ENCODE assay signal across 1 cellular context in the genomic region with DNA sequence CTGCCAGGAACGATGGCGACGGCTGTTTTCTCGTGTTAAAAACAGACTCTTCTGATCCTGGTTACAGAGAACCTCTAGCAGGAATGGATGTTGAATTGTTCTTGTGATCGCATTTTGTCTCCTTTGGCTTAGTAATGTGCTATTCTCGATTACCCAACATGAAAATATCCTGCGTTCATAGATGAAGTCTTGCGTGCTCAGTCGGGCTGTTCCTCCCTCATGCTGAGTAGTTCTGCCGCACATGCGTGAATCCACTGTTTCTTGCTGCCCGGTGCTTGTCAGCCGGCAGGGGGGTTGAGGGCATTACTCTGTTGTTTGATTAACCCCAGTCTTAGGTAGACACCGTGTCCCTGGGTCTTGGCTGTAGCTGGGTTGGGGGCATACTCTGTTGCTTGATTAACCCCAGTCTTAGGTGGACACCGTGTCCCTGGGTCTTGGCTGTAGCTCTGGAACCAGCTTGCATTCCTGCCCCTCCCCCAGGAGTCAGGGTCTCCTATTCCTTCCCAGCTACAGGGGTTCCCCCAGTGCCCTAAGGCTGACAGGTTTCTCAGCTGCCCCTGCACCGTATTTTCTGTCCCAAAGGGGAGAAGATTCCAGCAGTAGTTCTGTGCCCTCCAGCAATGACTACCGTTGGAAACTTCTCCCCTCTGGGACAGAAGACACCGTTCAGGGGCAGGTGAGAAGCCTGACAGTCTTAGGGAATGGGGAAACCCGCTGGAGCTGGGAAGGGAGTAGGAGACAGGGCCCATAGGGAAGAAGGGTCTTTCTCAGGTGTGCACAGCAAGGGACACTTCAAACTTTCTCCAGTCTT.
TF ChIP-seq lines count a peak whose summit lies in the region.

No MANE protein-coding gene starts in this region.

TF ChIP-seq in HepG2, 621 proteins besides CTCF, POLR2A, EP300 and RAD21 (continued from another document and continues in another):
- TF ChIP-seq, protein P1, sequence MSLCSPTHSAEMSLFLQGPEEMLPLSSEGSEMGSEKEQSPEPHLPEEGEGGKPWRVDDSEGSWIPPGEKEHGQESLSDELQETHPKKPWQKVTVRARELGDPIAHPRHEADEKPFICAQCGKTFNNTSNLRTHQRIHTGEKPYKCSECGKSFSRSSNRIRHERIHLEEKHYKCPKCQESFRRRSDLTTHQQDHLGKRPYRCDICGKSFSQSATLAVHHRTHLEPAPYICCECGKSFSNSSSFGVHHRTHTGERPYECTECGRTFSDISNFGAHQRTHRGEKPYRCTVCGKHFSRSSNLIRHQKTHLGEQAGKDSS (CRISPR knock-in tag; IDR thresholded peaks at IDR 0.05; ENCODE audit: borderline replicate concordance, low read depth): no peak
- TF ChIP-seq, protein P2, sequence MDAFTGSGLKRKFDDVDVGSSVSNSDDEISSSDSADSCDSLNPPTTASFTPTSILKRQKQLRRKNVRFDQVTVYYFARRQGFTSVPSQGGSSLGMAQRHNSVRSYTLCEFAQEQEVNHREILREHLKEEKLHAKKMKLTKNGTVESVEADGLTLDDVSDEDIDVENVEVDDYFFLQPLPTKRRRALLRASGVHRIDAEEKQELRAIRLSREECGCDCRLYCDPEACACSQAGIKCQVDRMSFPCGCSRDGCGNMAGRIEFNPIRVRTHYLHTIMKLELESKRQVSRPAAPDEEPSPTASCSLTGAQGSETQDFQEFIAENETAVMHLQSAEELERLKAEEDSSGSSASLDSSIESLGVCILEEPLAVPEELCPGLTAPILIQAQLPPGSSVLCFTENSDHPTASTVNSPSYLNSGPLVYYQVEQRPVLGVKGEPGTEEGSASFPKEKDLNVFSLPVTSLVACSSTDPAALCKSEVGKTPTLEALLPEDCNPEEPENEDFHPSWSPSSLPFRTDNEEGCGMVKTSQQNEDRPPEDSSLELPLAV (CRISPR knock-in tag; conservative IDR thresholded peaks at IDR 0.05; ENCODE audit: low read depth): no peak
- no peak for TF ChIP-seq ARID2 (CRISPR knock-in tag; IDR thresholded peaks at IDR 0.05; ENCODE audit: borderline replicate concordance)
- no peak for TF ChIP-seq ZNF562 (CRISPR knock-in tag; IDR thresholded peaks at IDR 0.05; ENCODE audit: borderline replicate concordance)
- TF ChIP-seq CBX5 (CRISPR knock-in tag; IDR thresholded peaks at IDR 0.05; ENCODE audit: borderline replicate concordance): 0 out of 2 replicates have a peak, but pooled peaks have one; percentile 10
- TF ChIP-seq, protein P3, sequence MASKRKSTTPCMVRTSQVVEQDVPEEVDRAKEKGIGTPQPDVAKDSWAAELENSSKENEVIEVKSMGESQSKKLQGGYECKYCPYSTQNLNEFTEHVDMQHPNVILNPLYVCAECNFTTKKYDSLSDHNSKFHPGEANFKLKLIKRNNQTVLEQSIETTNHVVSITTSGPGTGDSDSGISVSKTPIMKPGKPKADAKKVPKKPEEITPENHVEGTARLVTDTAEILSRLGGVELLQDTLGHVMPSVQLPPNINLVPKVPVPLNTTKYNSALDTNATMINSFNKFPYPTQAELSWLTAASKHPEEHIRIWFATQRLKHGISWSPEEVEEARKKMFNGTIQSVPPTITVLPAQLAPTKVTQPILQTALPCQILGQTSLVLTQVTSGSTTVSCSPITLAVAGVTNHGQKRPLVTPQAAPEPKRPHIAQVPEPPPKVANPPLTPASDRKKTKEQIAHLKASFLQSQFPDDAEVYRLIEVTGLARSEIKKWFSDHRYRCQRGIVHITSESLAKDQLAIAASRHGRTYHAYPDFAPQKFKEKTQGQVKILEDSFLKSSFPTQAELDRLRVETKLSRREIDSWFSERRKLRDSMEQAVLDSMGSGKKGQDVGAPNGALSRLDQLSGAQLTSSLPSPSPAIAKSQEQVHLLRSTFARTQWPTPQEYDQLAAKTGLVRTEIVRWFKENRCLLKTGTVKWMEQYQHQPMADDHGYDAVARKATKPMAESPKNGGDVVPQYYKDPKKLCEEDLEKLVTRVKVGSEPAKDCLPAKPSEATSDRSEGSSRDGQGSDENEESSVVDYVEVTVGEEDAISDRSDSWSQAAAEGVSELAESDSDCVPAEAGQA (IDR thresholded peaks at IDR 0.05; ENCODE audit: low read depth): no peak
- TF ChIP-seq, protein P3 (CRISPR knock-in tag; IDR thresholded peaks at IDR 0.05; ENCODE audit: borderline replicate concordance): no peak
- TF ChIP-seq HNRNPUL1 (IDR thresholded peaks at IDR 0.05; ENCODE audit: low read depth, low read length): no peak
- no peak for TF ChIP-seq ZNF546 (CRISPR knock-in tag; conservative IDR thresholded peaks at IDR 0.05)
- TF ChIP-seq MYC (CRISPR knock-in tag; IDR thresholded peaks at IDR 0.05; ENCODE audit: borderline replicate concordance): no peak
- TF ChIP-seq TGIF2 (CRISPR knock-in tag; IDR thresholded peaks at IDR 0.05): no peak
- no peak for TF ChIP-seq KAT2B (IDR thresholded peaks at IDR 0.05; ENCODE audit: borderline replicate concordance, low read depth, low read length)
- no peak for TF ChIP-seq ZNF558 (CRISPR knock-in tag; IDR thresholded peaks at IDR 0.05; ENCODE audit: borderline replicate concordance)
- TF ChIP-seq, protein P4, sequence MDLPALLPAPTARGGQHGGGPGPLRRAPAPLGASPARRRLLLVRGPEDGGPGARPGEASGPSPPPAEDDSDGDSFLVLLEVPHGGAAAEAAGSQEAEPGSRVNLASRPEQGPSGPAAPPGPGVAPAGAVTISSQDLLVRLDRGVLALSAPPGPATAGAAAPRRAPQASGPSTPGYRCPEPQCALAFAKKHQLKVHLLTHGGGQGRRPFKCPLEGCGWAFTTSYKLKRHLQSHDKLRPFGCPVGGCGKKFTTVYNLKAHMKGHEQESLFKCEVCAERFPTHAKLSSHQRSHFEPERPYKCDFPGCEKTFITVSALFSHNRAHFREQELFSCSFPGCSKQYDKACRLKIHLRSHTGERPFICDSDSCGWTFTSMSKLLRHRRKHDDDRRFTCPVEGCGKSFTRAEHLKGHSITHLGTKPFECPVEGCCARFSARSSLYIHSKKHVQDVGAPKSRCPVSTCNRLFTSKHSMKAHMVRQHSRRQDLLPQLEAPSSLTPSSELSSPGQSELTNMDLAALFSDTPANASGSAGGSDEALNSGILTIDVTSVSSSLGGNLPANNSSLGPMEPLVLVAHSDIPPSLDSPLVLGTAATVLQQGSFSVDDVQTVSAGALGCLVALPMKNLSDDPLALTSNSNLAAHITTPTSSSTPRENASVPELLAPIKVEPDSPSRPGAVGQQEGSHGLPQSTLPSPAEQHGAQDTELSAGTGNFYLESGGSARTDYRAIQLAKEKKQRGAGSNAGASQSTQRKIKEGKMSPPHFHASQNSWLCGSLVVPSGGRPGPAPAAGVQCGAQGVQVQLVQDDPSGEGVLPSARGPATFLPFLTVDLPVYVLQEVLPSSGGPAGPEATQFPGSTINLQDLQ (CRISPR knock-in tag; IDR thresholded peaks at IDR 0.05): no peak
- no peak for TF ChIP-seq BCL6 (CRISPR knock-in tag; IDR thresholded peaks at IDR 0.05)
- TF ChIP-seq ZNF724P (CRISPR knock-in tag; IDR thresholded peaks at IDR 0.05; ENCODE audit: borderline replicate concordance): 0 out of 2 replicates have a peak, but pooled peaks have one; percentile 47
- TF ChIP-seq NFKBIZ (CRISPR knock-in tag; IDR thresholded peaks at IDR 0.05): no peak
- TF ChIP-seq ZNF550 (CRISPR knock-in tag; IDR thresholded peaks at IDR 0.05; ENCODE audit: borderline replicate concordance): 0 out of 2 replicates have a peak, but pooled peaks have one; percentile 27
- no peak for TF ChIP-seq SAFB2 (CRISPR knock-in tag; IDR thresholded peaks at IDR 0.05; ENCODE audit: borderline replicate concordance, low read depth)
- TF ChIP-seq, protein P5, sequence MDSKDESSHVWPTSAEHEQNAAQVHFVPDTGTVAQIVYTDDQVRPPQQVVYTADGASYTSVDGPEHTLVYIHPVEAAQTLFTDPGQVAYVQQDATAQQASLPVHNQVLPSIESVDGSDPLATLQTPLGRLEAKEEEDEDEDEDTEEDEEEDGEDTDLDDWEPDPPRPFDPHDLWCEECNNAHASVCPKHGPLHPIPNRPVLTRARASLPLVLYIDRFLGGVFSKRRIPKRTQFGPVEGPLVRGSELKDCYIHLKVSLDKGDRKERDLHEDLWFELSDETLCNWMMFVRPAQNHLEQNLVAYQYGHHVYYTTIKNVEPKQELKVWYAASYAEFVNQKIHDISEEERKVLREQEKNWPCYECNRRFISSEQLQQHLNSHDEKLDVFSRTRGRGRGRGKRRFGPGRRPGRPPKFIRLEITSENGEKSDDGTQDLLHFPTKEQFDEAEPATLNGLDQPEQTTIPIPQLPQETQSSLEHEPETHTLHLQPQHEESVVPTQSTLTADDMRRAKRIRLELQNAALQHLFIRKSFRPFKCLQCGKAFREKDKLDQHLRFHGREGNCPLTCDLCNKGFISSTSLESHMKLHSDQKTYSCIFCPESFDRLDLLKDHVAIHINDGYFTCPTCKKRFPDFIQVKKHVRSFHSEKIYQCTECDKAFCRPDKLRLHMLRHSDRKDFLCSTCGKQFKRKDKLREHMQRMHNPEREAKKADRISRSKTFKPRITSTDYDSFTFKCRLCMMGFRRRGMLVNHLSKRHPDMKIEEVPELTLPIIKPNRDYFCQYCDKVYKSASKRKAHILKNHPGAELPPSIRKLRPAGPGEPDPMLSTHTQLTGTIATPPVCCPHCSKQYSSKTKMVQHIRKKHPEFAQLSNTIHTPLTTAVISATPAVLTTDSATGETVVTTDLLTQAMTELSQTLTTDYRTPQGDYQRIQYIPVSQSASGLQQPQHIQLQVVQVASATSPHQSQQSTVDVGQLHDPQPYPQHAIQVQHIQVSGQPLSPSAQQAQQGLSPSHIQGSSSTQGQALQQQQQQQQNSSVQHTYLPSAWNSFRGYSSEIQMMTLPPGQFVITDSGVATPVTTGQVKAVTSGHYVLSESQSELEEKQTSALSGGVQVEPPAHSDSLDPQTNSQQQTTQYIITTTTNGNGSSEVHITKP (CRISPR knock-in tag; IDR thresholded peaks at IDR 0.05; ENCODE audit: low read depth): no peak; the same call in 1 of the 2 replicates
- TF ChIP-seq, protein P6, sequence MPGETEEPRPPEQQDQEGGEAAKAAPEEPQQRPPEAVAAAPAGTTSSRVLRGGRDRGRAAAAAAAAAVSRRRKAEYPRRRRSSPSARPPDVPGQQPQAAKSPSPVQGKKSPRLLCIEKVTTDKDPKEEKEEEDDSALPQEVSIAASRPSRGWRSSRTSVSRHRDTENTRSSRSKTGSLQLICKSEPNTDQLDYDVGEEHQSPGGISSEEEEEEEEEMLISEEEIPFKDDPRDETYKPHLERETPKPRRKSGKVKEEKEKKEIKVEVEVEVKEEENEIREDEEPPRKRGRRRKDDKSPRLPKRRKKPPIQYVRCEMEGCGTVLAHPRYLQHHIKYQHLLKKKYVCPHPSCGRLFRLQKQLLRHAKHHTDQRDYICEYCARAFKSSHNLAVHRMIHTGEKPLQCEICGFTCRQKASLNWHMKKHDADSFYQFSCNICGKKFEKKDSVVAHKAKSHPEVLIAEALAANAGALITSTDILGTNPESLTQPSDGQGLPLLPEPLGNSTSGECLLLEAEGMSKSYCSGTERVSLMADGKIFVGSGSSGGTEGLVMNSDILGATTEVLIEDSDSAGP (CRISPR knock-in tag; IDR thresholded peaks at IDR 0.05; ENCODE audit: borderline replicate concordance): no peak
- TF ChIP-seq, protein P7, sequence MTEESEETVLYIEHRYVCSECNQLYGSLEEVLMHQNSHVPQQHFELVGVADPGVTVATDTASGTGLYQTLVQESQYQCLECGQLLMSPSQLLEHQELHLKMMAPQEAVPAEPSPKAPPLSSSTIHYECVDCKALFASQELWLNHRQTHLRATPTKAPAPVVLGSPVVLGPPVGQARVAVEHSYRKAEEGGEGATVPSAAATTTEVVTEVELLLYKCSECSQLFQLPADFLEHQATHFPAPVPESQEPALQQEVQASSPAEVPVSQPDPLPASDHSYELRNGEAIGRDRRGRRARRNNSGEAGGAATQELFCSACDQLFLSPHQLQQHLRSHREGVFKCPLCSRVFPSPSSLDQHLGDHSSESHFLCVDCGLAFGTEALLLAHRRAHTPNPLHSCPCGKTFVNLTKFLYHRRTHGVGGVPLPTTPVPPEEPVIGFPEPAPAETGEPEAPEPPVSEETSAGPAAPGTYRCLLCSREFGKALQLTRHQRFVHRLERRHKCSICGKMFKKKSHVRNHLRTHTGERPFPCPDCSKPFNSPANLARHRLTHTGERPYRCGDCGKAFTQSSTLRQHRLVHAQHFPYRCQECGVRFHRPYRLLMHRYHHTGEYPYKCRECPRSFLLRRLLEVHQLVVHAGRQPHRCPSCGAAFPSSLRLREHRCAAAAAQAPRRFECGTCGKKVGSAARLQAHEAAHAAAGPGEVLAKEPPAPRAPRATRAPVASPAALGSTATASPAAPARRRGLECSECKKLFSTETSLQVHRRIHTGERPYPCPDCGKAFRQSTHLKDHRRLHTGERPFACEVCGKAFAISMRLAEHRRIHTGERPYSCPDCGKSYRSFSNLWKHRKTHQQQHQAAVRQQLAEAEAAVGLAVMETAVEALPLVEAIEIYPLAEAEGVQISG (CRISPR knock-in tag; IDR thresholded peaks at IDR 0.05): no peak
- no peak for TF ChIP-seq TARDBP (CRISPR knock-in tag; IDR thresholded peaks at IDR 0.05)
- TF ChIP-seq SAP130 (CRISPR knock-in tag; IDR thresholded peaks at IDR 0.05; ENCODE audit: low read depth): no peak
- no peak for TF ChIP-seq POLR2G (IDR thresholded peaks at IDR 0.05; ENCODE audit: low read depth, low read length)
- TF ChIP-seq ZNF589 (CRISPR knock-in tag; conservative IDR thresholded peaks at IDR 0.05): no peak
- 0 out of 2 replicates have a peak, but pooled peaks have one; percentile 60 for TF ChIP-seq ZNF547 (CRISPR knock-in tag; IDR thresholded peaks at IDR 0.05)
- no peak for TF ChIP-seq ZKSCAN1 (IDR thresholded peaks at IDR 0.05; ENCODE audit: low read length)
- no peak for TF ChIP-seq ZNF430 (CRISPR knock-in tag; IDR thresholded peaks at IDR 0.05)
- TF ChIP-seq ZNF678 (CRISPR knock-in tag; IDR thresholded peaks at IDR 0.05): no peak
- TF ChIP-seq ZNF616 (CRISPR knock-in tag; IDR thresholded peaks at IDR 0.05; ENCODE audit: low read depth): no peak
- no peak for TF ChIP-seq ISL2 (CRISPR knock-in tag; IDR thresholded peaks at IDR 0.05)
- TF ChIP-seq ZNF224 (CRISPR knock-in tag; IDR thresholded peaks at IDR 0.05): no peak
- peak; percentile 86 for TF ChIP-seq ZNF501 (CRISPR knock-in tag; IDR thresholded peaks at IDR 0.05)
- no peak for TF ChIP-seq CAMTA2 (CRISPR knock-in tag; IDR thresholded peaks at IDR 0.05; ENCODE audit: borderline replicate concordance)
- TF ChIP-seq ZNF615 (CRISPR knock-in tag; IDR thresholded peaks at IDR 0.05; ENCODE audit: borderline replicate concordance): no peak
- no peak for TF ChIP-seq ZFX (CRISPR knock-in tag; IDR thresholded peaks at IDR 0.05; ENCODE audit: low read depth)
- TF ChIP-seq HIVEP1 (CRISPR knock-in tag; IDR thresholded peaks at IDR 0.05): no peak
- TF ChIP-seq ZNF737 (CRISPR knock-in tag; IDR thresholded peaks at IDR 0.05; ENCODE audit: borderline replicate concordance): no peak
- no peak for TF ChIP-seq NR1H2 (CRISPR knock-in tag; IDR thresholded peaks at IDR 0.05; ENCODE audit: borderline replicate concordance, low read depth)
